18 cellular contexts compared by ENCODE assay signal in genomic region chr1:193013005-193013404, GRCh38. TPM values are rescaled to one million over a fixed set of nuclear protein-coding genes. Genes with fewer than 3 reads are reported as not detected.
DNase-seq lines count a peak whose midpoint lies in the region; ATAC-seq and TF ChIP-seq lines count a peak whose summit lies in the region.
"Had no signal": no experiment of that assay in that cellular context is flagged by ENCODE, and none has a peak within 500 bp of the region (broad histone marks: within the 10 kb centered on the region; RNA-seq: fewer than 3 reads in every experiment).

No MANE protein-coding gene starts in this region.

- no peaks in the 10 kb centered on the region for H3K36me3 ChIP-seq in upper lobe of right lung
- H3K36me3 ChIP-seq in naive thymus-derived CD4-positive, alpha-beta T cell (ENCODE audit: control insufficient read depth in 2 of 3, insufficient read depth in 3 of 3, low read length in 3 of 3): peaks cover 0 to 8% (median 3%) of the 10 kb centered on the region in 3 experiments

- peaks cover 24% of the 10 kb centered on the region for H3K4me1 Mint-ChIP-seq in chondrocyte (ENCODE audit: low read depth)
- H3K4me1 Mint-ChIP-seq in naive thymus-derived CD4-positive, alpha-beta T cell: peaks cover 0 to 2% (median 0%) of the 10 kb centered on the region in 7 donors
- H3K4me1 Mint-ChIP-seq: activated CD4-positive, alpha-beta T cell treated with anti-CD3 and anti-CD28 coated beads for 36 hours; activated naive CD4-positive, alpha-beta T cell treated with anti-CD3 and anti-CD28 coated beads, Interleukin-2, amount 10 ng/mL, durations not matched to agents 7 days and 5 days; memory B cell had no signal

- no peaks in the 10 kb centered on the region for H3K9me3 Mint-ChIP-seq in chondrocyte (ENCODE audit: low read depth)
- H3K9me3 Mint-ChIP-seq in naive thymus-derived CD4-positive, alpha-beta T cell: no peaks in the 10 kb centered on the region
- H3K9me3 Mint-ChIP-seq: activated naive CD4-positive, alpha-beta T cell treated with anti-CD3 and anti-CD28 coated beads, Interleukin-2, amount 10 ng/mL, durations not matched to agents 7 days and 5 days; memory B cell; stimulated activated naive CD8-positive, alpha-beta T cell treated with anti-CD3 and anti-CD28 coated beads, Interleukin-15, Interleukin-2, amounts not matched to agents 100 ng/mL and 50 ng/mL, for 24 hours; T-helper 1 cell treated with Interleukin-12 subunit alpha and Interleukin-12 subunit beta and Interleukin-4 antibody, amounts not matched to agents 30 μg/mL and 1 μg/mL, for 36 hours had no signal

- TF ChIP-seq CTCF in chondrocyte (IDR thresholded peaks at IDR 0.05): no peak
- no peak for TF ChIP-seq CTCF in upper lobe of right lung (IDR thresholded peaks at IDR 0.05)

- no peak overlapping the region for H3K4me3 Mint-ChIP-seq in chondrocyte (ENCODE audit: unreplicated experiment)
- H3K4me3 Mint-ChIP-seq in naive thymus-derived CD4-positive, alpha-beta T cell: no peak overlapping the region
- H3K4me3 Mint-ChIP-seq: activated CD4-positive, alpha-beta T cell treated with anti-CD3 and anti-CD28 coated beads for 36 hours; activated naive CD4-positive, alpha-beta T cell treated with anti-CD3 and anti-CD28 coated beads, Interleukin-2, amount 10 ng/mL, durations not matched to agents 7 days and 5 days; memory B cell; stimulated activated naive CD8-positive, alpha-beta T cell treated with anti-CD3 and anti-CD28 coated beads, Interleukin-15, Interleukin-2, amounts not matched to agents 100 ng/mL and 50 ng/mL, for 24 hours; T-helper 1 cell treated with Interleukin-12 subunit alpha and Interleukin-12 subunit beta and Interleukin-4 antibody, amounts not matched to agents 30 μg/mL and 1 μg/mL, for 36 hours had no signal

- no peak overlapping the region for H3K4me3 ChIP-seq in right cardiac atrium (ENCODE audit: low read length)
- no peak overlapping the region for H3K4me3 ChIP-seq in upper lobe of right lung
- no peak overlapping the region for H3K4me3 ChIP-seq in naive thymus-derived CD4-positive, alpha-beta T cell (ENCODE audit: low read length)

- no peaks in the 10 kb centered on the region for H3K36me3 Mint-ChIP-seq in chondrocyte (ENCODE audit: low read depth)
- peaks cover 0 to 7% (median 4%) of the 10 kb centered on the region in 5 donors for H3K36me3 Mint-ChIP-seq in naive thymus-derived CD4-positive, alpha-beta T cell
- H3K36me3 Mint-ChIP-seq: activated naive CD4-positive, alpha-beta T cell treated with anti-CD3 and anti-CD28 coated beads, Interleukin-2, amount 10 ng/mL, durations not matched to agents 7 days and 5 days had no signal

- WGBS in right cardiac atrium: 73% methylated on average over 2 of the region's 2 CpGs

- CTCF ChIA-PET in naive thymus-derived CD4-positive, alpha-beta T cell (lab: Charles Lee): interaction anchor here (0.6 kb wide), 1 partner anchor 176 kb away, joined by 3 read pairs; no protein-coding TSS in a partner anchor

- ATAC-seq in Right ventricle myocardium superior (ENCODE audit: poor library complexity) (peak; percentile 78), right cardiac atrium (peak; percentile 43 to 52), upper lobe of right lung (peak; percentile 64), GM21723 (IDR thresholded peaks at IDR 0.05; ENCODE audit: unreplicated experiment) (no peak), GM21526 (IDR thresholded peaks at IDR 0.05; ENCODE audit: low FRiP score, unreplicated experiment) (no peak)
- ATAC-seq in naive thymus-derived CD4-positive, alpha-beta T cell: no peak
- ATAC-seq: activated CD4-positive, alpha-beta T cell treated with anti-CD3 and anti-CD28 coated beads for 36 hours had no signal

- DNase-seq in Right ventricle myocardium superior (no peak), cardiac septum (ENCODE audit: low spot score) (no peak), chondrocyte (ENCODE audit: low spot score) (no peak), right cardiac atrium (no peak), upper lobe of right lung (no peak)
- no peak for DNase-seq in naive thymus-derived CD4-positive, alpha-beta T cell
- DNase-seq: ACHN; activated CD4-positive, alpha-beta T cell treated with anti-CD3 and anti-CD28 coated beads for 36 hours; activated naive CD4-positive, alpha-beta T cell treated with anti-CD3 and anti-CD28 coated beads, Interleukin-2, amount 10 ng/mL, durations not matched to agents 7 days and 5 days; DMS153; KBM-7; NCI-H1694; NCI-H524 treated with DMSO at 0.1 percent for 48 hours had no signal

- H3K4me1 ChIP-seq in right cardiac atrium (ENCODE audit: control insufficient read depth, insufficient read depth, low read length): no peaks in the 10 kb centered on the region
- H3K4me1 ChIP-seq in upper lobe of right lung: no peaks in the 10 kb centered on the region
- H3K4me1 ChIP-seq in naive thymus-derived CD4-positive, alpha-beta T cell (ENCODE audit: control insufficient read depth in 2 of 2, insufficient read depth in 2 of 2, low read length in 2 of 2): no peaks in the 10 kb centered on the region

- intact Hi-C loops in Right ventricle myocardium superior (cut with DNase I): no loop called here
- intact Hi-C loops in cardiac septum (cut with DNase I): loop anchor here (10.0 kb wide), 1 partner anchor 408 kb away; no protein-coding TSS in a partner anchor
- intact Hi-C loops in right cardiac atrium (cut with DNase I): loop anchor here in 3 of 4 donors (5.0 to 10.0 kb wide), 4 partner anchors 198 to 538 kb away; partner anchors contain the start of gene RGS2 (in 1 of the 3)
- intact Hi-C loops in upper lobe of right lung (cut with DNase I): no loop called here
- intact Hi-C loops in naive thymus-derived CD4-positive, alpha-beta T cell (cut with micrococcal nuclease): no loop called here

- POLR2A ChIA-PET in naive thymus-derived CD4-positive, alpha-beta T cell (lab: Charles Lee): no interaction called here

- H3K27ac Mint-ChIP-seq in chondrocyte (ENCODE audit: unreplicated experiment): peak overlapping the region; percentile 69
- H3K27ac Mint-ChIP-seq in naive thymus-derived CD4-positive, alpha-beta T cell: no peak overlapping the region
- H3K27ac Mint-ChIP-seq: activated CD4-positive, alpha-beta T cell treated with anti-CD3 and anti-CD28 coated beads for 36 hours; activated naive CD4-positive, alpha-beta T cell treated with anti-CD3 and anti-CD28 coated beads, Interleukin-2, amount 10 ng/mL, durations not matched to agents 7 days and 5 days; memory B cell; stimulated activated naive CD8-positive, alpha-beta T cell treated with anti-CD3 and anti-CD28 coated beads, Interleukin-15, Interleukin-2, amounts not matched to agents 100 ng/mL and 50 ng/mL, for 24 hours; T-helper 1 cell treated with Interleukin-12 subunit alpha and Interleukin-12 subunit beta and Interleukin-4 antibody, amounts not matched to agents 30 μg/mL and 1 μg/mL, for 36 hours had no signal

- H3K27me3 Mint-ChIP-seq in chondrocyte (ENCODE audit: low read depth): no peaks in the 10 kb centered on the region
- H3K27me3 Mint-ChIP-seq in naive thymus-derived CD4-positive, alpha-beta T cell: no peaks in the 10 kb centered on the region
- H3K27me3 Mint-ChIP-seq: activated CD4-positive, alpha-beta T cell treated with anti-CD3 and anti-CD28 coated beads for 36 hours; activated naive CD4-positive, alpha-beta T cell treated with anti-CD3 and anti-CD28 coated beads, Interleukin-2, amount 10 ng/mL, durations not matched to agents 7 days and 5 days; memory B cell; stimulated activated naive CD8-positive, alpha-beta T cell treated with anti-CD3 and anti-CD28 coated beads, Interleukin-15, Interleukin-2, amounts not matched to agents 100 ng/mL and 50 ng/mL, for 24 hours had no signal

- H3K27ac ChIP-seq in right cardiac atrium (ENCODE audit: low read length) (no peak overlapping the region), upper lobe of right lung (no peak overlapping the region)
- no peak overlapping the region for H3K27ac ChIP-seq in naive thymus-derived CD4-positive, alpha-beta T cell (ENCODE audit: low read depth, low read length)

- H3K27me3 ChIP-seq in right cardiac atrium (ENCODE audit: control insufficient read depth, insufficient read depth): no peaks in the 10 kb centered on the region
- H3K27me3 ChIP-seq in upper lobe of right lung: no peaks in the 10 kb centered on the region
- H3K27me3 ChIP-seq in naive thymus-derived CD4-positive, alpha-beta T cell (ENCODE audit: control insufficient read depth in 2 of 2, insufficient read depth in 2 of 2, low read length in 2 of 2): no peaks in the 10 kb centered on the region

- H3K9me3 ChIP-seq in right cardiac atrium (ENCODE audit: control insufficient read depth, low read length) (no peaks in the 10 kb centered on the region), upper lobe of right lung (no peaks in the 10 kb centered on the region)
- H3K9me3 ChIP-seq in naive thymus-derived CD4-positive, alpha-beta T cell (ENCODE audit: control insufficient read depth in 2 of 3, low read length in 3 of 3): no peaks in the 10 kb centered on the region

RNA-seq across cellular contexts. Expression of gene UCHL5, which starts 46.2 kb away (rescaled TPM):
- total RNA-seq in Right ventricle myocardium superior (42.3 TPM), cardiac septum (26.4 TPM), chondrocyte (21.3 to 32.4 TPM (median 23.8 TPM) in 3 replicates), right cardiac atrium (10 to 100 TPM; 34.2 to 39.4 (median 36.7) TPM), upper lobe of right lung (23.8 TPM)
- 26.9 TPM for polyA plus RNA-seq in right cardiac atrium
- 10 to 100 TPM; 20.2 to 48.6 (median 31.8) TPM for total RNA-seq in naive thymus-derived CD4-positive, alpha-beta T cell
- polyA plus RNA-seq in naive thymus-derived CD4-positive, alpha-beta T cell: 10 to 100 TPM; 46.4 to 58.2 TPM

RNA-seq across cellular contexts. Expression of gene RO60, which starts 46.4 kb away (rescaled TPM):
- total RNA-seq in Right ventricle myocardium superior (47.8 TPM), cardiac septum (61.6 TPM), chondrocyte (89.7 to 98.7 TPM (median 91.4 TPM) in 3 replicates), right cardiac atrium (10 to 100 TPM; 50.7 to 60.8 (median 58.0) TPM), upper lobe of right lung (73.5 TPM)
- 11.1 TPM for polyA plus RNA-seq in right cardiac atrium
- 10 to 100 TPM; 49.8 to 75.1 (median 67.2) TPM for total RNA-seq in naive thymus-derived CD4-positive, alpha-beta T cell
- 100 to 1,000 TPM; 108 to 109 TPM for polyA plus RNA-seq in naive thymus-derived CD4-positive, alpha-beta T cell

Comparison
In these comparisons a context has a peak if more than half of its experiments do, and no peak if none do; other contexts are left out.
1. intact Hi-C loops: an anchor here in cardiac septum (10.0 kb wide) and right cardiac atrium (5.0 to 10.0 kb wide); none called in Right ventricle myocardium superior, upper lobe of right lung and naive thymus-derived CD4-positive, alpha-beta T cell.
2. ATAC-seq: peak in Right ventricle myocardium superior (single experiment), right cardiac atrium (2 of 2) and upper lobe of right lung (single experiment); none in naive thymus-derived CD4-positive, alpha-beta T cell (single experiment), GM21723 (single experiment) and GM21526 (single experiment).